In the genomic region with DNA sequence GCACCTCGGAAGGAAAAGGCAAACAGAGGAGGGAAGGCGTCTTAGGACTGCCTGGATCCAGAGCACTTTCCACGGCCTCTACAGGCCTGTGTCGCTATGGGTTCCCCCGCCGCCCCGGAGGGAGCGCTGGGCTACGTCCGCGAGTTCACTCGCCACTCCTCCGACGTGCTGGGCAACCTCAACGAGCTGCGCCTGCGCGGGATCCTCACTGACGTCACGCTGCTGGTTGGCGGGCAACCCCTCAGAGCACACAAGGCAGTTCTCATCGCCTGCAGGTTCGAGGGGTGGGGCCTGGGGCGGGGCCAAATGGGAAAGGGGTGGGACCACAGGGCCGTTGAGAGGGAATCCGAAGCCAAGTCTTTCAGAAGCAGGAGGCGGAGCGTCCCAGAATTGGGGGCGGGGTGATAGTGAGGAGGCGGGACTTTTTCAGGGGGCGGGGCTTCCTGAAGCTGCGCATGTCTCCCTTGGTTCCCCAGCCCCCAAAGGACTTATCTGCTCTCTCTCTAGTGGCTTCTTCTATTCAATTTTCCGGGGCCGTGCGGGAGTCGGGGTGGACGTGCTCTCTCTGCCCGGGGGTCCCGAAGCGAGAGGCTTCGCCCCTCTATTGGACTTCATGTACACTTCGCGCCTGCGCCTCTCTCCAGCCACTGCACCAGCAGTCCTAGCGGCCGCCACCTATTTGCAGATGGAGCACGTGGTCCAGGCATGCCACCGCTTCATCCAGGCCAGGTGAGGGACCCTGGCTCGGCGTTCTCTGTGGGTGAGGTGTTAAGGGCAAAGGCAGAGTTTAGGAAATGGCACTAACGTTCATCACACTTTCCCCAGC, we compare ENCODE assay signal across 8 cellular contexts. TPM values are rescaled to one million over a fixed set of nuclear protein-coding genes. Genes with fewer than 3 reads are reported as not detected.
A peak's percentile ranks its signal among the peaks of the same experiment; 100 is the strongest.
DNase-seq lines count a peak whose midpoint lies in the region; ATAC-seq and FAIRE-seq lines count a peak whose summit lies in the region.

No MANE protein-coding gene starts in this region.

- no peaks in the 10 kb centered on the region for H3K36me3 Mint-ChIP-seq in IgD-negative memory B cell

- peak overlapping the region in 1 of 2 donors; percentile 91 for H3K27ac ChIP-seq in small intestine (ENCODE audit: low read depth in 1 of 2, low read length in 1 of 2)

- DNase-seq in COLO829 (ENCODE audit: low spot score), result peak; percentile 90
- DNase-seq in activated CD4-positive, CD25-positive, alpha-beta regulatory T cell treated with anti-CD3 and anti-CD28 coated beads, Interleukin-2, amount 50 U/mL, for 72 hours, result peak; percentile 94
- DNase-seq in central memory CD4-positive, alpha-beta T cell, result peak; percentile 91
- DNase-seq in iPS-NIHi7 (ENCODE audit: extremely low spot score), result peak; percentile 97
- DNase-seq in small intestine, result peak; percentile 96

- 32 to 33% (median 32%) methylated on average over 51 of the region's 51 CpGs for WGBS in small intestine, 3 donors

- H3K27me3 Mint-ChIP-seq in IgD-negative memory B cell, result no peaks in the 10 kb centered on the region

- peaks cover 19 to 23% (median 21%) of the 10 kb centered on the region in 3 donors for H3K4me1 Mint-ChIP-seq in IgD-negative memory B cell

- H3K4me3 ChIP-seq in small intestine (ENCODE audit: low read depth in 1 of 2, low read length in 2 of 2), result peak overlapping the region in 1 of 2 donors; percentile 30

- no peaks in the 10 kb centered on the region for H3K27me3 ChIP-seq in small intestine (ENCODE audit: control insufficient read depth in 2 of 2, insufficient read depth in 2 of 2, low read length in 2 of 2)

- FAIRE-seq in small intestine (lab: Jason Lieb, UNC), result no peak

- no peaks in the 10 kb centered on the region for H3K36me3 ChIP-seq in small intestine (ENCODE audit: control insufficient read depth in 2 of 2, insufficient read depth in 2 of 2, low read length in 2 of 2)

- ATAC-seq in GM19455 (IDR thresholded peaks at IDR 0.05; ENCODE audit: unreplicated experiment) (no peak), GM18517 (IDR thresholded peaks at IDR 0.05; ENCODE audit: unreplicated experiment) (no peak)

- H3K27ac Mint-ChIP-seq in IgD-negative memory B cell, result peak overlapping the region; percentile 91 to 95 (median 95)

- no peaks in the 10 kb centered on the region for H3K9me3 Mint-ChIP-seq in IgD-negative memory B cell

- peaks cover 0 to 3% of the 10 kb centered on the region in 2 donors for H3K4me1 ChIP-seq in small intestine (ENCODE audit: control insufficient read depth in 2 of 2, insufficient read depth in 1 of 2, low read depth in 1 of 2, low read length in 1 of 2)

- H3K4me3 Mint-ChIP-seq in IgD-negative memory B cell, result peak overlapping the region; percentile 66 to 90 (median 78)

- H3K9me3 ChIP-seq in small intestine (ENCODE audit: control insufficient read depth, low read depth), result no peaks in the 10 kb centered on the region

RNA-seq across cellular contexts. Expression of a gene that starts 0.9 kb away (rescaled TPM):
- polyA plus RNA-seq in IgD-negative memory B cell (0.33 TPM), small intestine (1 to 10 TPM in 2 of 3 donors, under 1 TPM in 1; 0.45 to 8.7 (median 2.4) TPM)

RNA-seq across cellular contexts. Expression of a gene that starts 11.4 kb away (rescaled TPM):
- polyA plus RNA-seq in IgD-negative memory B cell (984 TPM), small intestine (100 to 1,000 TPM; 204 to 313 (median 302) TPM)

RNA-seq across cellular contexts. Expression of a gene that starts 12.0 kb away (rescaled TPM):
- polyA plus RNA-seq in IgD-negative memory B cell (3.3 TPM), small intestine (1 to 10 TPM; 1.8 to 8.0 (median 1.9) TPM)

RNA-seq across cellular contexts. Expression of a gene that starts 20.1 kb away (rescaled TPM):
- polyA plus RNA-seq in IgD-negative memory B cell (3.4 TPM), small intestine (1 to 10 TPM in 1 of 3 donors, not detected in 2; 2.3 TPM)

RNA-seq across cellular contexts. Expression of a gene that starts 27.9 kb away (rescaled TPM):
- polyA plus RNA-seq in IgD-negative memory B cell (1.4 TPM), small intestine (under 1 TPM in 1 of 3 donors, not detected in 2; 0.04 TPM)
